10 cellular contexts compared by ENCODE assay signal in the genomic region with DNA sequence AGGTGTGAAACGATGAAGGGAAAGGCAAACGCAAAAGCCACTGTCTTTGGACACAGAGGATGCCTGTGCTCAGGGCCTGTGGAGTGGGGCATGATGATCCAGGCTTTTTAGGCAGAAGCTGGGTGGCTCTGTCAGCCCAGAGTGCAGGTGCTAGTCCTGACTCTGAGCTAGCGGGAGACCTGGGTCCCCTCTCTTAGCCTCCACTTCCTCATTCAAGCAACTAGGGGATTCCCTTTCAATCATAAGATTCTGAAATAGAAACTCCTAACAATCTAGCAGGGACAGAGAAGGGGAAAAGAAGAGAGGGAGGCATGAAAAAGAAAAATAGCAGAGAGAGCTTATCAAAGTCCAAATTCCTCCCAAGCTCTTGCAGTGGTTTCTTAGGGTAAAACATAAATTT. TPM values are rescaled to one million over a fixed set of nuclear protein-coding genes. Genes with fewer than 3 reads are reported as not detected.
DNase-seq lines count a peak whose midpoint lies in the region; ATAC-seq and TF ChIP-seq lines count a peak whose summit lies in the region.
"Had no signal": no experiment of that assay in that cellular context is flagged by ENCODE, and none has a peak within 500 bp of the region (broad histone marks: within the 10 kb centered on the region; RNA-seq: fewer than 3 reads in every experiment).

No MANE protein-coding gene starts in this region.

- no peak overlapping the region for H3K4ac ChIP-seq in trophoblast cell (ENCODE audit: low read depth, low read length)

- H4K8ac ChIP-seq in trophoblast cell (ENCODE audit: low read depth, low read length): no peak overlapping the region

- peak overlapping the region; percentile 11 for H2BK12ac ChIP-seq in trophoblast cell (ENCODE audit: low read length)

- ATAC-seq in GM18870 (IDR thresholded peaks at IDR 0.05; ENCODE audit: unreplicated experiment): peak; percentile 61
- ATAC-seq in GM21619 (IDR thresholded peaks at IDR 0.05; ENCODE audit: unreplicated experiment): peak; percentile 72
- peak; percentile 80 for ATAC-seq in HG03342 (IDR thresholded peaks at IDR 0.05; ENCODE audit: unreplicated experiment)
- ATAC-seq: WTC11 had no signal

- H4K12ac ChIP-seq in trophoblast cell (ENCODE audit: low read depth, low read length): no peak overlapping the region

- no peak overlapping the region for H3K18ac ChIP-seq in trophoblast cell (ENCODE audit: low read length)

- no peaks in the 10 kb centered on the region for H3K4me1 ChIP-seq in trophoblast cell (ENCODE audit: control insufficient read depth in 1 of 2, insufficient read depth in 2 of 2, low read length in 2 of 2)
- no peaks in the 10 kb centered on the region for H3K4me1 ChIP-seq in BE2C
- H3K4me1 ChIP-seq: sigmoid colon had no signal

- no peak for TF ChIP-seq CTCF in BE2C (IDR thresholded peaks at IDR 0.05; ENCODE audit: low read depth, low read length)

- H2BK5ac ChIP-seq in trophoblast cell (ENCODE audit: low read depth, low read length, poor library complexity): no peak overlapping the region

- DNase-seq in trophoblast cell: no peak
- DNase-seq in occipital lobe (lab: John Stamatoyannopoulos, UW): no peak
- no peak for DNase-seq in Ammon's horn (ENCODE audit: low spot score)
- no peak for DNase-seq in BE2C
- DNase-seq: Karpas-422, sigmoid colon had no signal

- H3K4me3 ChIP-seq in trophoblast cell (ENCODE audit: low read depth, low read length) (no peak overlapping the region), BE2C (ENCODE audit: low read depth, low read length) (no peak overlapping the region)
- H3K4me3 ChIP-seq: sigmoid colon had no signal

- H4K91ac ChIP-seq in trophoblast cell (ENCODE audit: low read depth, low read length): no peak overlapping the region

- H3K9me3 ChIP-seq in trophoblast cell (ENCODE audit: insufficient read depth, low read depth, low read length) (no peaks in the 10 kb centered on the region), BE2C (no peaks in the 10 kb centered on the region)
- H3K9me3 ChIP-seq: sigmoid colon had no signal

- no peak overlapping the region for H2AK5ac ChIP-seq in trophoblast cell (ENCODE audit: low read length)

- no CpG with 5 or more reads among the region's 3 CpGs for WGBS in trophoblast cell (ENCODE audit: extremely low coverage, insufficient coverage, insufficient read length)

- H3K36me3 ChIP-seq in trophoblast cell (ENCODE audit: control insufficient read depth in 1 of 2, insufficient read depth in 2 of 2, low read length in 2 of 2): no peaks in the 10 kb centered on the region
- no peaks in the 10 kb centered on the region for H3K36me3 ChIP-seq in BE2C
- H3K36me3 ChIP-seq: sigmoid colon had no signal

- no peak overlapping the region for H3K9ac ChIP-seq in trophoblast cell (ENCODE audit: low read length)

- H2AFZ ChIP-seq in trophoblast cell (ENCODE audit: insufficient read depth, low read length, poor library complexity): no peak overlapping the region

- H3K27ac ChIP-seq in trophoblast cell (ENCODE audit: low read depth, low read length): no peak overlapping the region
- H3K27ac ChIP-seq: sigmoid colon had no signal

- no peaks in the 10 kb centered on the region for H3K79me1 ChIP-seq in trophoblast cell (ENCODE audit: low read length)

- no peak overlapping the region for H3K14ac ChIP-seq in trophoblast cell (ENCODE audit: low read length)

- no peak overlapping the region for H3K23ac ChIP-seq in trophoblast cell (ENCODE audit: low read length)

- no peak overlapping the region for H3K4me2 ChIP-seq in trophoblast cell (ENCODE audit: low read length)

- no peaks in the 10 kb centered on the region for H3K79me2 ChIP-seq in trophoblast cell (ENCODE audit: control insufficient read depth, insufficient read depth, low read length, poor library complexity)

- H3K27me3 ChIP-seq in trophoblast cell (ENCODE audit: insufficient read depth, low read length) (no peaks in the 10 kb centered on the region), BE2C (peaks cover 25% of the 10 kb centered on the region)
- H3K27me3 ChIP-seq: sigmoid colon had no signal

- no peak overlapping the region for H2BK120ac ChIP-seq in trophoblast cell (ENCODE audit: insufficient read depth, low read length, poor library complexity)

RNA-seq across cellular contexts. Expression of a gene that starts 7.6 kb away (rescaled TPM):
- 4.3 and 4.6 TPM in 2 replicates for polyA plus RNA-seq in trophoblast cell (2013)
- total RNA-seq in occipital lobe: 114 TPM
- polyA plus RNA-seq in BE2C (2012; ENCODE audit: insufficient read depth, insufficient read length, low read depth): 0.51 TPM
